ENCODE assay signal across 17 cellular contexts in the genomic region with DNA sequence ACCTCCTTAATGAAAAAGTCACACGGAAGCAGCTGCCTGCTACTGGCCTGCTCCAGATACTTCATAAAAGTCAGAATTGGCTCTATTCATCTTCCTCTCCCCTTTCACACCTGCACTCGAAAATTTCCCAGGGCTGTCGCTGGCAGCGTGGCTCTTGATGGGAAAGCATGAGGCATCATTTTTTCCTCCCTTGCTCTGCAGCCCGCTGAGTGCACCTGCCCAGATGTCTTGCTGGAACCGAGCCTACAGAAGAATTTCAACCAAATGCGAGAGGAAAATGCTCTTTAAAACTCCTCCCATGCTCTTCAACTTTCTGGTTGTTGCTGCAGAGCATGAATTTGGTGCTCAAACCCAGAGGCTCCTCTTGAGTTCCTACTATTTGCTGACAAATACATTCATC.
DNase-seq lines count a peak whose midpoint lies in the region; ATAC-seq and TF ChIP-seq lines count a peak whose summit lies in the region.
"Had no signal": no experiment of that assay in that cellular context is flagged by ENCODE, and none has a peak within 500 bp of the region (broad histone marks: within the 10 kb centered on the region; RNA-seq: fewer than 3 reads in every experiment).

No MANE protein-coding gene starts in this region.

- H3K9me3 Mint-ChIP-seq in chondrocyte (ENCODE audit: low read depth), result no peaks in the 10 kb centered on the region
- H3K9me3 Mint-ChIP-seq: CD8-positive, alpha-beta T cell had no signal

- ATAC-seq in HG02840 (IDR thresholded peaks at IDR 0.05; ENCODE audit: low FRiP score, unreplicated experiment), result no peak
- ATAC-seq in SK-N-SH treated with all-trans-retinoic acid at 6 μM for 48 hours, result no peak
- ATAC-seq: CD8-positive, alpha-beta T cell had no signal

- no peaks in the 10 kb centered on the region for H3K27me3 Mint-ChIP-seq in chondrocyte (ENCODE audit: low read depth)

- DNase-seq in NCI-H2171 treated with DMSO at 0.1 percent for 48 hours (lab: John Stamatoyannopoulos, UW) (peak; percentile 40), NCI-H2171 (lab: John Stamatoyannopoulos, UW) (no peak), DMS79 treated with DMSO at 0.1 percent for 48 hours (lab: John Stamatoyannopoulos, UW) (peak; percentile 77), chondrocyte (ENCODE audit: low spot score) (no peak), KG1 (lab: John Stamatoyannopoulos, UW) (no peak)
- DNase-seq: CD8-positive, alpha-beta T cell; DMS 273 treated with DMSO at 0.1 percent for 48 hours; DND-41; Karpas-422; NCI-H1092 treated with DMSO at 0.1 percent for 48 hours; NCI-H1694; NCI-H2081; NCI-H2227 treated with DMSO at 0.1 percent for 48 hours; SK-N-SH; T-helper 2 cell had no signal

- H3K36me3 Mint-ChIP-seq in chondrocyte (ENCODE audit: low read depth), result peaks cover 6% of the 10 kb centered on the region
- H3K36me3 Mint-ChIP-seq: CD8-positive, alpha-beta T cell had no signal

- no peak for TF ChIP-seq CTCF in chondrocyte (IDR thresholded peaks at IDR 0.05)

- H3K27ac Mint-ChIP-seq in chondrocyte (ENCODE audit: unreplicated experiment), result peak overlapping the region; percentile 33
- H3K27ac Mint-ChIP-seq: CD8-positive, alpha-beta T cell had no signal

- H3K4me1 Mint-ChIP-seq in chondrocyte (ENCODE audit: low read depth), result peaks cover 37% of the 10 kb centered on the region

- no peak overlapping the region for H3K4me3 Mint-ChIP-seq in chondrocyte (ENCODE audit: unreplicated experiment)
- H3K4me3 Mint-ChIP-seq: CD8-positive, alpha-beta T cell had no signal

TF ChIP-seq in SK-N-SH treated with all-trans-retinoic acid at 6 μM for 48 hours, 23 proteins besides CTCF, POLR2A, EP300 and RAD21:
- TF ChIP-seq SNAI2 (CRISPR knock-in tag; IDR thresholded peaks at IDR 0.05) (no peak), CSDC2 (CRISPR knock-in tag; IDR thresholded peaks at IDR 0.05) (no peak), ZNF8 (CRISPR knock-in tag; IDR thresholded peaks at IDR 0.05) (no peak), TCF4 (CRISPR knock-in tag; IDR thresholded peaks at IDR 0.05; ENCODE audit: borderline replicate concordance) (no peak), TOX (CRISPR knock-in tag; IDR thresholded peaks at IDR 0.05; ENCODE audit: borderline replicate concordance) (no peak), ZC3H10 (CRISPR knock-in tag; IDR thresholded peaks at IDR 0.05) (no peak), BACH2 (CRISPR knock-in tag; IDR thresholded peaks at IDR 0.05; ENCODE audit: borderline replicate concordance) (no peak), ZFP3 (CRISPR knock-in tag; IDR thresholded peaks at IDR 0.05) (no peak), ZNF70 (CRISPR knock-in tag; IDR thresholded peaks at IDR 0.05) (no peak), OSR1 (CRISPR knock-in tag; IDR thresholded peaks at IDR 0.05) (no peak), ZFP30 (CRISPR knock-in tag; IDR thresholded peaks at IDR 0.05) (no peak), PATZ1 (CRISPR knock-in tag; IDR thresholded peaks at IDR 0.05; ENCODE audit: borderline replicate concordance) (no peak), ZNF565 (CRISPR knock-in tag; conservative IDR thresholded peaks at IDR 0.05; ENCODE audit: low read depth) (no peak), ESRRG (CRISPR knock-in tag; IDR thresholded peaks at IDR 0.05) (no peak), CSRNP3 (CRISPR knock-in tag; IDR thresholded peaks at IDR 0.05) (no peak), RARB (CRISPR knock-in tag; IDR thresholded peaks at IDR 0.05) (no peak), CREB5 (CRISPR knock-in tag; IDR thresholded peaks at IDR 0.05; ENCODE audit: low read depth) (no peak), GLIS3 (CRISPR knock-in tag; IDR thresholded peaks at IDR 0.05) (no peak)
- TF ChIP-seq, protein P1, sequence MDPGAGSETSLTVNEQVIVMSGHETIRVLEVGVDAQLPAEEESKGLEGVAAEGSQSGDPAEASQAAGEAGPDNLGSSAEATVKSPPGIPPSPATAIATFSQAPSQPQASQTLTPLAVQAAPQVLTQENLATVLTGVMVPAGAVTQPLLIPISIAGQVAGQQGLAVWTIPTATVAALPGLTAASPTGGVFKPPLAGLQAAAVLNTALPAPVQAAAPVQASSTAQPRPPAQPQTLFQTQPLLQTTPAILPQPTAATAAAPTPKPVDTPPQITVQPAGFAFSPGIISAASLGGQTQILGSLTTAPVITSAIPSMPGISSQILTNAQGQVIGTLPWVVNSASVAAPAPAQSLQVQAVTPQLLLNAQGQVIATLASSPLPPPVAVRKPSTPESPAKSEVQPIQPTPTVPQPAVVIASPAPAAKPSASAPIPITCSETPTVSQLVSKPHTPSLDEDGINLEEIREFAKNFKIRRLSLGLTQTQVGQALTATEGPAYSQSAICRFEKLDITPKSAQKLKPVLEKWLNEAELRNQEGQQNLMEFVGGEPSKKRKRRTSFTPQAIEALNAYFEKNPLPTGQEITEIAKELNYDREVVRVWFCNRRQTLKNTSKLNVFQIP (CRISPR knock-in tag; IDR thresholded peaks at IDR 0.05; ENCODE audit: borderline replicate concordance, low read depth), result no peak
- TF ChIP-seq, protein P2, sequence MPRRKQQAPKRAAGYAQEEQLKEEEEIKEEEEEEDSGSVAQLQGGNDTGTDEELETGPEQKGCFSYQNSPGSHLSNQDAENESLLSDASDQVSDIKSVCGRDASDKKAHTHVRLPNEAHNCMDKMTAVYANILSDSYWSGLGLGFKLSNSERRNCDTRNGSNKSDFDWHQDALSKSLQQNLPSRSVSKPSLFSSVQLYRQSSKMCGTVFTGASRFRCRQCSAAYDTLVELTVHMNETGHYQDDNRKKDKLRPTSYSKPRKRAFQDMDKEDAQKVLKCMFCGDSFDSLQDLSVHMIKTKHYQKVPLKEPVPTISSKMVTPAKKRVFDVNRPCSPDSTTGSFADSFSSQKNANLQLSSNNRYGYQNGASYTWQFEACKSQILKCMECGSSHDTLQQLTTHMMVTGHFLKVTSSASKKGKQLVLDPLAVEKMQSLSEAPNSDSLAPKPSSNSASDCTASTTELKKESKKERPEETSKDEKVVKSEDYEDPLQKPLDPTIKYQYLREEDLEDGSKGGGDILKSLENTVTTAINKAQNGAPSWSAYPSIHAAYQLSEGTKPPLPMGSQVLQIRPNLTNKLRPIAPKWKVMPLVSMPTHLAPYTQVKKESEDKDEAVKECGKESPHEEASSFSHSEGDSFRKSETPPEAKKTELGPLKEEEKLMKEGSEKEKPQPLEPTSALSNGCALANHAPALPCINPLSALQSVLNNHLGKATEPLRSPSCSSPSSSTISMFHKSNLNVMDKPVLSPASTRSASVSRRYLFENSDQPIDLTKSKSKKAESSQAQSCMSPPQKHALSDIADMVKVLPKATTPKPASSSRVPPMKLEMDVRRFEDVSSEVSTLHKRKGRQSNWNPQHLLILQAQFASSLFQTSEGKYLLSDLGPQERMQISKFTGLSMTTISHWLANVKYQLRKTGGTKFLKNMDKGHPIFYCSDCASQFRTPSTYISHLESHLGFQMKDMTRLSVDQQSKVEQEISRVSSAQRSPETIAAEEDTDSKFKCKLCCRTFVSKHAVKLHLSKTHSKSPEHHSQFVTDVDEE (CRISPR knock-in tag; IDR thresholded peaks at IDR 0.05), result no peak
TF ChIP-seq in SK-N-SH treated with all-trans-retinoic acid at 6 μM for 48 hours: peak in this region for 0.

Comparison
In these comparisons a context has a peak if more than half of its experiments do, and no peak if none do; other contexts are left out.
1. DNase-seq: peak in NCI-H2171 treated with DMSO at 0.1 percent for 48 hours (single experiment) and DMS79 treated with DMSO at 0.1 percent for 48 hours (single experiment); none in NCI-H2171 (single experiment), chondrocyte (single experiment) and KG1 (single experiment).